Comparison of ENCODE assay signal across 1 cellular context in genomic region chr10:70887804-70888800, GRCh38.
TF ChIP-seq lines count a peak whose summit lies in the region.

Gene PCBD1 (minus strand): TSS chr10:70888565. CDS start chr10:70888533, 32 bp downstream.

TF ChIP-seq in K562, 482 proteins besides CTCF, POLR2A, EP300 and RAD21 (continued from another document and continues in another):
- no peak for TF ChIP-seq RBM22 (IDR thresholded peaks at IDR 0.05; ENCODE audit: low read depth, low read length, poor library complexity, severe bottlenecking)
- TF ChIP-seq ZNF583 (CRISPR knock-in tag; IDR thresholded peaks at IDR 0.05) = no peak
- no peak for TF ChIP-seq RBM34 (IDR thresholded peaks at IDR 0.05; ENCODE audit: borderline replicate concordance, insufficient read depth, low read length)
- TF ChIP-seq KDM1A (IDR thresholded peaks at IDR 0.05) = peak; percentile 91
- TF ChIP-seq NBN (IDR thresholded peaks at IDR 0.05; ENCODE audit: low read depth) = no peak
- TF ChIP-seq ZNF57 (CRISPR knock-in tag; IDR thresholded peaks at IDR 0.05) = no peak
- TF ChIP-seq ZBTB9 (CRISPR knock-in tag; IDR thresholded peaks at IDR 0.05) = peak; percentile 96
- no peak for TF ChIP-seq TRIM24 (IDR thresholded peaks at IDR 0.05)
- TF ChIP-seq TBP (optimal IDR thresholded peaks at IDR 0.05; ENCODE audit: low read depth, low read length) = peak; percentile 48
- no peak for TF ChIP-seq ID3 (CRISPR knock-in tag; IDR thresholded peaks at IDR 0.05)
- 0 out of 2 replicates have a peak, but pooled peaks have one; percentile 13 for TF ChIP-seq ID3 (tag; IDR thresholded peaks at IDR 0.05)
- no peak for TF ChIP-seq ZNF75A (CRISPR knock-in tag; IDR thresholded peaks at IDR 0.05)
- peak; percentile 35; the same call in 1 of the 2 replicates for TF ChIP-seq ESRRA (IDR thresholded peaks at IDR 0.05; ENCODE audit: borderline replicate concordance, low read depth)
- no peak for TF ChIP-seq CTCFL (IDR thresholded peaks at IDR 0.05; ENCODE audit: borderline replicate concordance, insufficient read depth, low read depth, low read length, poor library complexity, severe bottlenecking)
- TF ChIP-seq EGR1 (conservative IDR thresholded peaks at IDR 0.05) = peak; percentile 92
- no peak for TF ChIP-seq TAF9B (IDR thresholded peaks at IDR 0.05; ENCODE audit: partially characterized antibody)
- no peak for TF ChIP-seq MCM5 (IDR thresholded peaks at IDR 0.05; ENCODE audit: low read depth)
- no peak for TF ChIP-seq CEBPG (CRISPR knock-in tag; IDR thresholded peaks at IDR 0.05)
- TF ChIP-seq CEBPG (tag; conservative IDR thresholded peaks at IDR 0.05 in 1 of 2, IDR thresholded peaks at IDR 0.05 in 1 of 2) = no peak
- TF ChIP-seq EZH2 (IDR thresholded peaks at IDR 0.05; ENCODE audit: borderline replicate concordance, low read depth, low read length) = no peak
- no peak for TF ChIP-seq FOXA3 (CRISPR knock-in tag; conservative IDR thresholded peaks at IDR 0.05 in 1 of 2, IDR thresholded peaks at IDR 0.05 in 1 of 2)
- no peak for TF ChIP-seq MCM7 (IDR thresholded peaks at IDR 0.05)
- TF ChIP-seq PRMT5 (CRISPR knock-in tag; IDR thresholded peaks at IDR 0.05) = no peak
- TF ChIP-seq ZNF280A (IDR thresholded peaks at IDR 0.05; ENCODE audit: low read depth, partially characterized antibody) = no peak
- TF ChIP-seq ELF1 (tag; IDR thresholded peaks at IDR 0.05) = no peak
- TF ChIP-seq HNRNPUL1 (IDR thresholded peaks at IDR 0.05; ENCODE audit: low read length) = no peak
- 0 out of 2 replicates have a peak, but pooled peaks have one; percentile 29 for TF ChIP-seq NR2C2 (CRISPR knock-in tag; IDR thresholded peaks at IDR 0.05)
- peak; percentile 70 for TF ChIP-seq NR2C2 (tag; IDR thresholded peaks at IDR 0.05)
- TF ChIP-seq, protein P1, sequence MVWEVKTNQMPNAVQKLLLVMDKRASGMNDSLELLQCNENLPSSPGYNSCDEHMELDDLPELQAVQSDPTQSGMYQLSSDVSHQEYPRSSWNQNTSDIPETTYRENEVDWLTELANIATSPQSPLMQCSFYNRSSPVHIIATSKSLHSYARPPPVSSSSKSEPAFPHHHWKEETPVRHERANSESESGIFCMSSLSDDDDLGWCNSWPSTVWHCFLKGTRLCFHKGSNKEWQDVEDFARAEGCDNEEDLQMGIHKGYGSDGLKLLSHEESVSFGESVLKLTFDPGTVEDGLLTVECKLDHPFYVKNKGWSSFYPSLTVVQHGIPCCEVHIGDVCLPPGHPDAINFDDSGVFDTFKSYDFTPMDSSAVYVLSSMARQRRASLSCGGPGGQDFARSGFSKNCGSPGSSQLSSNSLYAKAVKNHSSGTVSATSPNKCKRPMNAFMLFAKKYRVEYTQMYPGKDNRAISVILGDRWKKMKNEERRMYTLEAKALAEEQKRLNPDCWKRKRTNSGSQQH (CRISPR knock-in tag; IDR thresholded peaks at IDR 0.05) = no peak
- no peak for TF ChIP-seq ZNF785 (CRISPR knock-in tag; IDR thresholded peaks at IDR 0.05)
- no peak for TF ChIP-seq C11orf30 (IDR thresholded peaks at IDR 0.05; ENCODE audit: low read depth)
- no peak for TF ChIP-seq ZNF354B (CRISPR knock-in tag; IDR thresholded peaks at IDR 0.05)
- TF ChIP-seq RFX5 (IDR thresholded peaks at IDR 0.05; ENCODE audit: low read depth, low read length) = no peak
- TF ChIP-seq GTF2E2 (tag; IDR thresholded peaks at IDR 0.05) = no peak
- 0 out of 2 replicates have a peak, but pooled peaks have one; percentile 15 for TF ChIP-seq STAG1 (CRISPR knock-in tag; IDR thresholded peaks at IDR 0.05; ENCODE audit: borderline replicate concordance)
- no peak for TF ChIP-seq BRD9 (IDR thresholded peaks at IDR 0.05; ENCODE audit: low read depth, partially characterized antibody)
- no peak for TF ChIP-seq ZNF12 (CRISPR knock-in tag; IDR thresholded peaks at IDR 0.05)
- TF ChIP-seq LEF1 (IDR thresholded peaks at IDR 0.05) = no peak
- TF ChIP-seq, protein P2, sequence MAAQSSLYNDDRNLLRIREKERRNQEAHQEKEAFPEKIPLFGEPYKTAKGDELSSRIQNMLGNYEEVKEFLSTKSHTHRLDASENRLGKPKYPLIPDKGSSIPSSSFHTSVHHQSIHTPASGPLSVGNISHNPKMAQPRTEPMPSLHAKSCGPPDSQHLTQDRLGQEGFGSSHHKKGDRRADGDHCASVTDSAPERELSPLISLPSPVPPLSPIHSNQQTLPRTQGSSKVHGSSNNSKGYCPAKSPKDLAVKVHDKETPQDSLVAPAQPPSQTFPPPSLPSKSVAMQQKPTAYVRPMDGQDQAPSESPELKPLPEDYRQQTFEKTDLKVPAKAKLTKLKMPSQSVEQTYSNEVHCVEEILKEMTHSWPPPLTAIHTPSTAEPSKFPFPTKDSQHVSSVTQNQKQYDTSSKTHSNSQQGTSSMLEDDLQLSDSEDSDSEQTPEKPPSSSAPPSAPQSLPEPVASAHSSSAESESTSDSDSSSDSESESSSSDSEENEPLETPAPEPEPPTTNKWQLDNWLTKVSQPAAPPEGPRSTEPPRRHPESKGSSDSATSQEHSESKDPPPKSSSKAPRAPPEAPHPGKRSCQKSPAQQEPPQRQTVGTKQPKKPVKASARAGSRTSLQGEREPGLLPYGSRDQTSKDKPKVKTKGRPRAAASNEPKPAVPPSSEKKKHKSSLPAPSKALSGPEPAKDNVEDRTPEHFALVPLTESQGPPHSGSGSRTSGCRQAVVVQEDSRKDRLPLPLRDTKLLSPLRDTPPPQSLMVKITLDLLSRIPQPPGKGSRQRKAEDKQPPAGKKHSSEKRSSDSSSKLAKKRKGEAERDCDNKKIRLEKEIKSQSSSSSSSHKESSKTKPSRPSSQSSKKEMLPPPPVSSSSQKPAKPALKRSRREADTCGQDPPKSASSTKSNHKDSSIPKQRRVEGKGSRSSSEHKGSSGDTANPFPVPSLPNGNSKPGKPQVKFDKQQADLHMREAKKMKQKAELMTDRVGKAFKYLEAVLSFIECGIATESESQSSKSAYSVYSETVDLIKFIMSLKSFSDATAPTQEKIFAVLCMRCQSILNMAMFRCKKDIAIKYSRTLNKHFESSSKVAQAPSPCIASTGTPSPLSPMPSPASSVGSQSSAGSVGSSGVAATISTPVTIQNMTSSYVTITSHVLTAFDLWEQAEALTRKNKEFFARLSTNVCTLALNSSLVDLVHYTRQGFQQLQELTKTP (IDR thresholded peaks at IDR 0.05; ENCODE audit: low read depth in 1 of 2, partially characterized antibody in 2 of 2) = no peak
- TF ChIP-seq ZFX (CRISPR knock-in tag; IDR thresholded peaks at IDR 0.05) = peak; percentile 90
- no peak for TF ChIP-seq E2F8 (IDR thresholded peaks at IDR 0.05; ENCODE audit: low read depth, partially characterized antibody)
- TF ChIP-seq ZNF143 (CRISPR knock-in tag; IDR thresholded peaks at IDR 0.05) = no peak
- TF ChIP-seq, protein P3, sequence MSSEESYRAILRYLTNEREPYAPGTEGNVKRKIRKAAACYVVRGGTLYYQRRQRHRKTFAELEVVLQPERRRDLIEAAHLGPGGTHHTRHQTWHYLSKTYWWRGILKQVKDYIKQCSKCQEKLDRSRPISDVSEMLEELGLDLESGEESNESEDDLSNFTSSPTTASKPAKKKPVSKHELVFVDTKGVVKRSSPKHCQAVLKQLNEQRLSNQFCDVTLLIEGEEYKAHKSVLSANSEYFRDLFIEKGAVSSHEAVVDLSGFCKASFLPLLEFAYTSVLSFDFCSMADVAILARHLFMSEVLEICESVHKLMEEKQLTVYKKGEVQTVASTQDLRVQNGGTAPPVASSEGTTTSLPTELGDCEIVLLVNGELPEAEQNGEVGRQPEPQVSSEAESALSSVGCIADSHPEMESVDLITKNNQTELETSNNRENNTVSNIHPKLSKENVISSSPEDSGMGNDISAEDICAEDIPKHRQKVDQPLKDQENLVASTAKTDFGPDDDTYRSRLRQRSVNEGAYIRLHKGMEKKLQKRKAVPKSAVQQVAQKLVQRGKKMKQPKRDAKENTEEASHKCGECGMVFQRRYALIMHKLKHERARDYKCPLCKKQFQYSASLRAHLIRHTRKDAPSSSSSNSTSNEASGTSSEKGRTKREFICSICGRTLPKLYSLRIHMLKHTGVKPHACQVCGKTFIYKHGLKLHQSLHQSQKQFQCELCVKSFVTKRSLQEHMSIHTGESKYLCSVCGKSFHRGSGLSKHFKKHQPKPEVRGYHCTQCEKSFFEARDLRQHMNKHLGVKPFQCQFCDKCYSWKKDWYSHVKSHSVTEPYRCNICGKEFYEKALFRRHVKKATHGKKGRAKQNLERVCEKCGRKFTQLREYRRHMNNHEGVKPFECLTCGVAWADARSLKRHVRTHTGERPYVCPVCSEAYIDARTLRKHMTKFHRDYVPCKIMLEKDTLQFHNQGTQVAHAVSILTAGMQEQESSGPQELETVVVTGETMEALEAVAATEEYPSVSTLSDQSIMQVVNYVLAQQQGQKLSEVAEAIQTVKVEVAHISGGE (CRISPR knock-in tag; IDR thresholded peaks at IDR 0.05) = peak in 1 of 3 experiments; percentile 50; a peak in 2 of 6 replicates
- TF ChIP-seq SIX5 (IDR thresholded peaks at IDR 0.05; ENCODE audit: borderline replicate concordance in 1 of 2, insufficient read depth in 1 of 2, low read depth in 1 of 2, low read length in 2 of 2) = no peak
- TF ChIP-seq, protein P4, sequence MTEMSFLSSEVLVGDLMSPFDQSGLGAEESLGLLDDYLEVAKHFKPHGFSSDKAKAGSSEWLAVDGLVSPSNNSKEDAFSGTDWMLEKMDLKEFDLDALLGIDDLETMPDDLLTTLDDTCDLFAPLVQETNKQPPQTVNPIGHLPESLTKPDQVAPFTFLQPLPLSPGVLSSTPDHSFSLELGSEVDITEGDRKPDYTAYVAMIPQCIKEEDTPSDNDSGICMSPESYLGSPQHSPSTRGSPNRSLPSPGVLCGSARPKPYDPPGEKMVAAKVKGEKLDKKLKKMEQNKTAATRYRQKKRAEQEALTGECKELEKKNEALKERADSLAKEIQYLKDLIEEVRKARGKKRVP (CRISPR knock-in tag; IDR thresholded peaks at IDR 0.05) = no peak
- no peak for TF ChIP-seq SRSF9 (IDR thresholded peaks at IDR 0.05; ENCODE audit: borderline replicate concordance, low read depth, low read length)
- TF ChIP-seq MEIS2 (IDR thresholded peaks at IDR 0.05; ENCODE audit: partially characterized antibody) = peak; percentile 94
- TF ChIP-seq, protein P5, sequence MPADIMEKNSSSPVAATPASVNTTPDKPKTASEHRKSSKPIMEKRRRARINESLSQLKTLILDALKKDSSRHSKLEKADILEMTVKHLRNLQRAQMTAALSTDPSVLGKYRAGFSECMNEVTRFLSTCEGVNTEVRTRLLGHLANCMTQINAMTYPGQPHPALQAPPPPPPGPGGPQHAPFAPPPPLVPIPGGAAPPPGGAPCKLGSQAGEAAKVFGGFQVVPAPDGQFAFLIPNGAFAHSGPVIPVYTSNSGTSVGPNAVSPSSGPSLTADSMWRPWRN (IDR thresholded peaks at IDR 0.05; ENCODE audit: low read depth) = no peak
- TF ChIP-seq MCM2 (IDR thresholded peaks at IDR 0.05; ENCODE audit: low read depth) = no peak
- TF ChIP-seq SMARCA4 (IDR thresholded peaks at IDR 0.05) = no peak
- no peak for TF ChIP-seq GABPB2 (CRISPR knock-in tag; conservative IDR thresholded peaks at IDR 0.05)
